21 cellular contexts compared by ENCODE assay signal in the genomic region with DNA sequence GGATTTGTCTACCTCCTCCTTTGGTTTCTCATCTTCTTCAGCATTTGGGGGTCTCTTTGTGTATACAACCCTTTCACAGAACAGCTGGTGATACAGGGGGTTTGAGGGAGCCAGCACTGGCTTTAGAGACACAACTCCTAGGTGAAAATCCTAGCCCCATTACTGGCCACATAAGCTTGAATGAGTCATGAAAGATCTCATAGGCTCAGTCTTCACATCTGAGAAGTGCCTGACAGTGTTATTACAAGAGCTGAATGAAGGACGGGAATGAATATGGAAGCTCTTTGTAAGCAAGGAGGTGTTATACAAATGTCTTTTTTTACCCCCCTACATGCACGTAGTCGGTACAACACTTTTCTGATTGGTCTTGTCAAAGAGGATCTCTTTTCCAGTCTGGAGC. TPM values are rescaled to one million over a fixed set of nuclear protein-coding genes. Genes with fewer than 3 reads are reported as not detected.
A peak's percentile ranks its signal among the peaks of the same experiment; 100 is the strongest.
DNase-seq lines count a peak whose midpoint lies in the region.
"Had no signal": no experiment of that assay in that cellular context is flagged by ENCODE, and none has a peak within 500 bp of the region (broad histone marks: within the 10 kb centered on the region; RNA-seq: fewer than 3 reads in every experiment).

No MANE protein-coding gene starts in this region.

- H3K36me3 ChIP-seq in effector memory CD4-positive, alpha-beta T cell (ENCODE audit: control insufficient read depth, insufficient read depth, low read length): no peaks in the 10 kb centered on the region
- H3K36me3 ChIP-seq: BLaER1 treated with 17β-estradiol and CSF1 and Interleukin-3, amounts not matched to agents 10 nM and 100 nM; MG63 had no signal

- DNase-seq in EH (ENCODE audit: low read depth): peak; percentile 20
- peak; percentile 2 for DNase-seq in RKO (ENCODE audit: low spot score)
- peak; percentile 55 for DNase-seq in iris pigment epithelial cell (ENCODE audit: low read depth)
- DNase-seq in renal cortical epithelial cell (ENCODE audit: low read depth): peak; percentile 21
- no peak for DNase-seq in SW 1271 (lab: John Stamatoyannopoulos, UW)
- DNase-seq in NCI-H2171 (lab: John Stamatoyannopoulos, UW): no peak
- DNase-seq in effector memory CD4-positive, alpha-beta T cell: no peak
- DNase-seq: CD4-positive, alpha-beta memory T cell; GF-D8; MG63; NCI-H1417; NCI-H1694 treated with DMSO at 0.1 percent for 48 hours; NCI-H2081 treated with DMSO at 0.1 percent for 48 hours; NCI-H446 treated with DMSO at 0.1 percent for 48 hours; NCI-H526 treated with DMSO at 0.1 percent for 48 hours; RPMI8226; SHP77 treated with DMSO at 0.1 percent for 48 hours; SK-N-SH had no signal

- peaks cover 6% of the 10 kb centered on the region for H3K4me1 ChIP-seq in effector memory CD4-positive, alpha-beta T cell (ENCODE audit: control insufficient read depth, insufficient read depth, low read length, poor library complexity, severe bottlenecking)
- H3K4me1 ChIP-seq: BLaER1 treated with 17β-estradiol and CSF1 and Interleukin-3, amounts not matched to agents 10 nM and 100 nM had no signal

- H3K27me3 ChIP-seq in effector memory CD4-positive, alpha-beta T cell (replicated peaks; ENCODE audit: control insufficient read depth, insufficient read depth, low read length, poor library complexity, severe bottlenecking): peaks cover 16% of the 10 kb centered on the region

- H3K9me3 ChIP-seq in effector memory CD4-positive, alpha-beta T cell (ENCODE audit: control insufficient read depth, low read length): no peaks in the 10 kb centered on the region
- H3K9me3 ChIP-seq: MG63, SK-N-SH had no signal

- no peak overlapping the region for H3K27ac ChIP-seq in effector memory CD4-positive, alpha-beta T cell (ENCODE audit: insufficient read depth, low read length, poor library complexity, severe bottlenecking)
- H3K27ac ChIP-seq: BLaER1 treated with 17β-estradiol and CSF1 and Interleukin-3, amounts not matched to agents 10 nM and 100 nM had no signal

- H3K4me3 ChIP-seq in effector memory CD4-positive, alpha-beta T cell (ENCODE audit: insufficient read depth, low read depth, low read length, poor library complexity, severe bottlenecking): no peak overlapping the region
- H3K4me3 ChIP-seq: BLaER1 treated with 17β-estradiol and CSF1 and Interleukin-3, amounts not matched to agents 10 nM and 100 nM; K562; MG63 had no signal

RNA-seq across cellular contexts. Expression of gene B4GALNT2, which starts 1.7 kb away (rescaled TPM):
- 1.2 and 2.2 TPM in 2 replicates for total RNA-seq in renal cortical epithelial cell
- total RNA-seq: K562, LHCN-M2 had no signal

Comparison
In these comparisons a context has a peak if more than half of its experiments do, and no peak if none do; other contexts are left out.
1. DNase-seq: peak in EH (single experiment), RKO (single experiment), iris pigment epithelial cell (single experiment) and renal cortical epithelial cell (single experiment); none in SW 1271 (0 of 2), NCI-H2171 (single experiment) and effector memory CD4-positive, alpha-beta T cell (0 of 3).